ENCODE assay signal across 7 cellular contexts in genomic region chr3:122416966-122417365, GRCh38. TPM values are rescaled to one million over a fixed set of nuclear protein-coding genes. Genes with fewer than 3 reads are reported as not detected.
DNase-seq lines count a peak whose midpoint lies in the region; ATAC-seq, FAIRE-seq and TF ChIP-seq lines count a peak whose summit lies in the region.

No MANE protein-coding gene starts in this region.

- H3K27ac Mint-ChIP-seq in activated CD8-positive, alpha-beta T cell treated with anti-CD3 and anti-CD28 coated beads for 36 hours = peak overlapping the region; percentile 98
- H3K27ac Mint-ChIP-seq in stimulated activated naive B cell treated with anti-CD40 and anti-IgM and Interleukin-4, amounts not matched to agents 10 μg/mL and 1 μg/mL and 100 μg/mL, for 72 hours = peak overlapping the region; percentile 99

- H3K4me3 ChIP-seq in HFF-Myc (replicated peaks; ENCODE audit: low read depth, low read length) = peak overlapping the region; percentile 90
- peak overlapping the region; percentile 92 for H3K4me3 ChIP-seq in iPS-15b (ENCODE audit: low read depth, low read length)

- no peaks in the 10 kb centered on the region for H3K9me3 ChIP-seq in iPS-15b (ENCODE audit: control insufficient read depth, insufficient read depth, low read length)

- no peak for DNase-seq in HFF-Myc (ENCODE audit: extremely low read depth, low read depth)
- DNase-seq in activated CD8-positive, alpha-beta T cell treated with anti-CD3 and anti-CD28 coated beads for 36 hours = no peak
- no peak for DNase-seq in stimulated activated naive B cell treated with anti-CD40 and anti-IgM and Interleukin-4, amounts not matched to agents 10 μg/mL and 1 μg/mL and 100 μg/mL, for 72 hours
- no peak for DNase-seq in retina
- no peak for DNase-seq in NCI-H1105 treated with DMSO at 0.1 percent for 48 hours (lab: John Stamatoyannopoulos, UW)
- DNase-seq in GM19239 (ENCODE audit: insufficient read length, low spot score) = no peak

- no peaks in the 10 kb centered on the region for H3K27me3 ChIP-seq in iPS-15b (ENCODE audit: control insufficient read depth, insufficient read depth, low read length)

- ATAC-seq in activated CD8-positive, alpha-beta T cell treated with anti-CD3 and anti-CD28 coated beads for 36 hours = no peak
- ATAC-seq in stimulated activated naive B cell treated with anti-CD40 and anti-IgM and Interleukin-4, amounts not matched to agents 10 μg/mL and 1 μg/mL and 100 μg/mL, for 72 hours (replicated peaks) = no peak

- TF ChIP-seq CTCF in HFF-Myc (IDR thresholded peaks at IDR 0.05; ENCODE audit: low read depth, low read length, missing control alignments) = no peak
- no peak for TF ChIP-seq CTCF in activated CD8-positive, alpha-beta T cell treated with anti-CD3 and anti-CD28 coated beads for 36 hours (IDR thresholded peaks at IDR 0.05)

- peak overlapping the region; percentile 97 for H3K4me3 Mint-ChIP-seq in activated CD8-positive, alpha-beta T cell treated with anti-CD3 and anti-CD28 coated beads for 36 hours
- peak overlapping the region; percentile 93 to 97 for H3K4me3 Mint-ChIP-seq in stimulated activated naive B cell treated with anti-CD40 and anti-IgM and Interleukin-4, amounts not matched to agents 10 μg/mL and 1 μg/mL and 100 μg/mL, for 72 hours

- peaks cover 44% of the 10 kb centered on the region for H3K4me1 Mint-ChIP-seq in activated CD8-positive, alpha-beta T cell treated with anti-CD3 and anti-CD28 coated beads for 36 hours (ENCODE audit: low read depth)
- H3K4me1 Mint-ChIP-seq in stimulated activated naive B cell treated with anti-CD40 and anti-IgM and Interleukin-4, amounts not matched to agents 10 μg/mL and 1 μg/mL and 100 μg/mL, for 72 hours = peaks cover 25 to 45% of the 10 kb centered on the region in 2 donors

- H3K36me3 Mint-ChIP-seq in activated CD8-positive, alpha-beta T cell treated with anti-CD3 and anti-CD28 coated beads for 36 hours (ENCODE audit: low read depth) = peaks cover 49% of the 10 kb centered on the region
- H3K36me3 Mint-ChIP-seq in stimulated activated naive B cell treated with anti-CD40 and anti-IgM and Interleukin-4, amounts not matched to agents 10 μg/mL and 1 μg/mL and 100 μg/mL, for 72 hours = peaks cover 23 to 45% of the 10 kb centered on the region in 2 donors

- CTCF ChIA-PET in activated CD8-positive, alpha-beta T cell treated with anti-CD3 and anti-CD28 coated beads for 36 hours (lab: Charles Lee) = interaction anchor here (1.0 to 3.9 kb wide), 7 partner anchors 9 to 262 kb away, joined by 3 to 23 read pairs (median 5); partner anchors contain the start of gene FAM162A

- H3K27me3 Mint-ChIP-seq in activated CD8-positive, alpha-beta T cell treated with anti-CD3 and anti-CD28 coated beads for 36 hours = no peaks in the 10 kb centered on the region
- H3K27me3 Mint-ChIP-seq in stimulated activated naive B cell treated with anti-CD40 and anti-IgM and Interleukin-4, amounts not matched to agents 10 μg/mL and 1 μg/mL and 100 μg/mL, for 72 hours = no peaks in the 10 kb centered on the region

- POLR2A ChIA-PET in activated CD8-positive, alpha-beta T cell treated with anti-CD3 and anti-CD28 coated beads for 36 hours (lab: Charles Lee) = interaction anchor here (0.8 to 2.9 kb wide), 6 partner anchors 9 to 761 kb away, joined by 3 to 19 read pairs (median 4); partner anchors contain the start of genes FAM162A and MIX23

- intact Hi-C loops in activated CD8-positive, alpha-beta T cell treated with anti-CD3 and anti-CD28 coated beads for 36 hours (cut with micrococcal nuclease) = loop anchor here (10.0 kb wide), 1 partner anchor 268 kb away; the partner anchor contains the start of gene PARP14

- no peaks in the 10 kb centered on the region for H3K36me3 ChIP-seq in iPS-15b (ENCODE audit: control insufficient read depth, insufficient read depth, low read length)

- no peaks in the 10 kb centered on the region for H3K4me1 ChIP-seq in iPS-15b (ENCODE audit: control insufficient read depth, insufficient read depth, low read length)

- H3K9ac ChIP-seq in iPS-15b (ENCODE audit: low read depth, low read length) = peak overlapping the region; percentile 74

- no peak for FAIRE-seq in GM19239 (lab: Jason Lieb, UNC)

- no peaks in the 10 kb centered on the region for H3K9me3 Mint-ChIP-seq in activated CD8-positive, alpha-beta T cell treated with anti-CD3 and anti-CD28 coated beads for 36 hours
- H3K9me3 Mint-ChIP-seq in stimulated activated naive B cell treated with anti-CD40 and anti-IgM and Interleukin-4, amounts not matched to agents 10 μg/mL and 1 μg/mL and 100 μg/mL, for 72 hours = no peaks in the 10 kb centered on the region

RNA-seq across cellular contexts. Expression of gene WDR5B, which starts 1.1 kb away (rescaled TPM):
- total RNA-seq in activated CD8-positive, alpha-beta T cell treated with anti-CD3 and anti-CD28 coated beads for 36 hours = 1 to 10 TPM; 3.2 to 3.4 TPM

RNA-seq across cellular contexts. Expression of gene FAM162A, which starts 33.0 kb away (rescaled TPM):
- total RNA-seq in activated CD8-positive, alpha-beta T cell treated with anti-CD3 and anti-CD28 coated beads for 36 hours = 100 to 1,000 TPM; 202 to 204 TPM

RNA-seq across cellular contexts. Expression of gene MIX23, which starts 33.9 kb away (rescaled TPM):
- 100 to 1,000 TPM; 154 to 168 TPM for total RNA-seq in activated CD8-positive, alpha-beta T cell treated with anti-CD3 and anti-CD28 coated beads for 36 hours
